In the genomic region with DNA sequence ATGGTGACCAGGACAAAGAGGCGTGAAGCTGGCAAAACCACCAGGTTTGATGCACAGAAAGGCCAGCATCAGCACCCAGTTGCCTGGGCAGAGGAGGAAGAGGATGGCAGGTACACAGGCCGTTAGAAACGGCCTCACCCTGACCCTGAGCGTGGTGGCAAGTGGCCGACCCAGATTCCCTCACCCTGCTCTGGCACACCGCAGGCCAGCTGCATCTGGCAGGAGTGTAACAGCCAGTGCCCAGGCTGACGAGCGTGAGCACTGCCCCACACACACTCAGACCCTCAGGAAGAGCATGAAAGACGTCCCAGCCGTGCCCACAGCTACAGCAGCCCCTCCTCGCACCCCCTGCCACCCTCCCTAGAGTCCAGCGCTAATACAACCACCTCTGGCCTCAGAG, we compare ENCODE assay signal across 9 cellular contexts.
DNase-seq lines count a peak whose midpoint lies in the region; ATAC-seq, FAIRE-seq and TF ChIP-seq lines count a peak whose summit lies in the region.
"Had no signal": no experiment of that assay in that cellular context is flagged by ENCODE, and none has a peak within 500 bp of the region (broad histone marks: within the 10 kb centered on the region; RNA-seq: fewer than 3 reads in every experiment).

No MANE protein-coding gene starts in this region.

- intact Hi-C loops in activated CD8-positive, alpha-beta T cell treated with anti-CD3 and anti-CD28 coated beads for 36 hours (cut with micrococcal nuclease), result no loop called here

- H3K9ac ChIP-seq in GM23248, result peak overlapping the region; percentile 47; the same call in 1 of the 2 replicates

- CTCF ChIA-PET in activated CD8-positive, alpha-beta T cell treated with anti-CD3 and anti-CD28 coated beads for 36 hours (lab: Charles Lee), result interaction anchor here (0.6 to 1.6 kb wide), 2 partner anchors 35 to 86 kb away, joined by 3 read pairs; no protein-coding TSS in a partner anchor

- WGBS in GM23248 (ENCODE audit: low coverage in 1 of 2, low lambda C conversion rate in 2 of 2, missing lambda C conversion rate in 2 of 2), 2 experiments, result 40 to 48% methylated on average over 7 to 12 of the region's 12 CpGs

- no peaks in the 10 kb centered on the region for H3K9me3 Mint-ChIP-seq in activated CD8-positive, alpha-beta T cell treated with anti-CD3 and anti-CD28 coated beads for 36 hours
- no peaks in the 10 kb centered on the region for H3K9me3 Mint-ChIP-seq in progenitor cell of endocrine pancreas (ENCODE audit: low read depth)

- no peak overlapping the region for H2AFZ ChIP-seq in GM23248

- no peaks in the 10 kb centered on the region for H3K9me2 ChIP-seq in GM23248 (ENCODE audit: insufficient read depth)

- H3F3A ChIP-seq in GM23248 (ENCODE audit: insufficient read depth), result peaks cover 9% of the 10 kb centered on the region; the same call in 1 of the 2 replicates

- no peak for TF ChIP-seq CTCF in activated CD8-positive, alpha-beta T cell treated with anti-CD3 and anti-CD28 coated beads for 36 hours (IDR thresholded peaks at IDR 0.05)
- TF ChIP-seq CTCF in cardiac muscle cell (IDR thresholded peaks at IDR 0.05; ENCODE audit: low read depth, low read length), result no peak
- TF ChIP-seq CTCF in progenitor cell of endocrine pancreas (IDR thresholded peaks at IDR 0.05; ENCODE audit: unreplicated experiment), result no peak

- H3K4me3 ChIP-seq in GM23248 (no peak overlapping the region), cardiac muscle cell (no peak overlapping the region)

- H3K36me3 ChIP-seq in GM23248 (ENCODE audit: low read depth) (no peaks in the 10 kb centered on the region), cardiac muscle cell (no peaks in the 10 kb centered on the region)

- POLR2A ChIA-PET in activated CD8-positive, alpha-beta T cell treated with anti-CD3 and anti-CD28 coated beads for 36 hours (lab: Charles Lee), result interaction anchor here (0.9 to 1.2 kb wide), 3 partner anchors 10 to 15 kb away, joined by 3 to 4 read pairs (median 3); no protein-coding TSS in a partner anchor

- no peak for FAIRE-seq in frontal cortex (lab: Jason Lieb, UNC)

- peak overlapping the region; percentile 26 for H3K4me3 Mint-ChIP-seq in activated CD8-positive, alpha-beta T cell treated with anti-CD3 and anti-CD28 coated beads for 36 hours
- no peak overlapping the region for H3K4me3 Mint-ChIP-seq in progenitor cell of endocrine pancreas (ENCODE audit: low read depth)

- no peak for DNase-seq in GM23248
- DNase-seq in activated CD8-positive, alpha-beta T cell treated with anti-CD3 and anti-CD28 coated beads for 36 hours, result no peak
- no peak for DNase-seq in cardiac muscle cell (ENCODE audit: low read depth in 1 of 2, low spot score in 1 of 2)
- no peak for DNase-seq in progenitor cell of endocrine pancreas (ENCODE audit: low spot score, unreplicated experiment)
- DNase-seq in NCI-H524 treated with DMSO at 0.1 percent for 48 hours (lab: John Stamatoyannopoulos, UW), result no peak
- DNase-seq in NCI-H2081 treated with DMSO at 0.1 percent for 48 hours (lab: John Stamatoyannopoulos, UW), result no peak
- DNase-seq in frontal cortex (ENCODE audit: low spot score in 2 of 2), result no peak
- DNase-seq: DMS79 treated with DMSO at 0.1 percent for 48 hours, SW 1271 had no signal

- H3K27ac Mint-ChIP-seq in activated CD8-positive, alpha-beta T cell treated with anti-CD3 and anti-CD28 coated beads for 36 hours, result peak overlapping the region; percentile 89
- peak overlapping the region; percentile 91 for H3K27ac Mint-ChIP-seq in progenitor cell of endocrine pancreas

- no peak for ATAC-seq in activated CD8-positive, alpha-beta T cell treated with anti-CD3 and anti-CD28 coated beads for 36 hours

- peaks cover 100% of the 10 kb centered on the region for H3K79me2 ChIP-seq in GM23248 (ENCODE audit: insufficient read depth)

- H3K36me3 Mint-ChIP-seq in activated CD8-positive, alpha-beta T cell treated with anti-CD3 and anti-CD28 coated beads for 36 hours (ENCODE audit: low read depth), result peaks cover 16% of the 10 kb centered on the region
- H3K36me3 Mint-ChIP-seq in progenitor cell of endocrine pancreas (ENCODE audit: insufficient read depth), result no peaks in the 10 kb centered on the region

- H3K9me3 ChIP-seq in GM23248 (ENCODE audit: low read depth) (no peaks in the 10 kb centered on the region), cardiac muscle cell (ENCODE audit: low read depth) (no peaks in the 10 kb centered on the region)

- in situ Hi-C loops in GM23248 (cut with MboI), result no loop called here

- H3K4me2 ChIP-seq in GM23248 (ENCODE audit: unreplicated experiment), result no peak overlapping the region

- H3K4me1 Mint-ChIP-seq in activated CD8-positive, alpha-beta T cell treated with anti-CD3 and anti-CD28 coated beads for 36 hours (ENCODE audit: low read depth), result peaks cover 89% of the 10 kb centered on the region
- H3K4me1 Mint-ChIP-seq in progenitor cell of endocrine pancreas (ENCODE audit: low read depth), result peaks cover 57% of the 10 kb centered on the region

- H3K4me1 ChIP-seq in GM23248 (ENCODE audit: insufficient read depth), result peaks cover 35% of the 10 kb centered on the region
- peaks cover 45% of the 10 kb centered on the region for H3K4me1 ChIP-seq in cardiac muscle cell (ENCODE audit: low read depth)

- H4K20me1 ChIP-seq in GM23248 (ENCODE audit: insufficient read depth), result peaks cover 73% of the 10 kb centered on the region

- H3K27ac ChIP-seq in GM23248 (peak overlapping the region; percentile 64), cardiac muscle cell (peak overlapping the region; percentile 59)

- no peaks in the 10 kb centered on the region for H3K27me3 Mint-ChIP-seq in activated CD8-positive, alpha-beta T cell treated with anti-CD3 and anti-CD28 coated beads for 36 hours
- H3K27me3 Mint-ChIP-seq in progenitor cell of endocrine pancreas, result no peaks in the 10 kb centered on the region

- H3K27me3 ChIP-seq in GM23248 (replicated peaks; ENCODE audit: insufficient read depth) (no peaks in the 10 kb centered on the region), cardiac muscle cell (no peaks in the 10 kb centered on the region)
